8 cellular contexts compared by ENCODE assay signal in genomic region chr12:122421815-122422737, GRCh38. TPM values are rescaled to one million over a fixed set of nuclear protein-coding genes. Genes with fewer than 3 reads are reported as not detected.
A peak's percentile ranks its signal among the peaks of the same experiment; 100 is the strongest.
DNase-seq lines count a peak whose midpoint lies in the region; ATAC-seq, FAIRE-seq and TF ChIP-seq lines count a peak whose summit lies in the region.

Gene CLIP1 (minus strand): TSS chr12:122422669. CDS start chr12:122380452, 42,217 bp downstream.

- TF ChIP-seq CTCF in 22Rv1 (IDR thresholded peaks at IDR 0.05), result peak; percentile 80

- no peak within 1 kb of the TSS for H2AK5ac ChIP-seq in mesenchymal stem cell (ENCODE audit: low read length, severe bottlenecking)

- H2BK120ac ChIP-seq in mesenchymal stem cell (ENCODE audit: low read depth, low read length), result peak within 1 kb of the TSS; percentile 97

- peaks cover 7% of the 10 kb centered on the region for H3K79me1 ChIP-seq in mesenchymal stem cell (replicated peaks; ENCODE audit: low read length, poor library complexity, severe bottlenecking)

- peak within 1 kb of the TSS; percentile 83 for H4K91ac ChIP-seq in mesenchymal stem cell (ENCODE audit: low read length)

- H3K18ac ChIP-seq in mesenchymal stem cell (ENCODE audit: low read depth in 1 of 2, low read length in 2 of 2), result peak within 1 kb of the TSS; percentile 89 to 90

- no peaks in the 10 kb centered on the region for H3K27me3 ChIP-seq in mesenchymal stem cell (ENCODE audit: control insufficient read depth in 1 of 2, insufficient read depth in 1 of 2, low read length in 2 of 2)

- peak within 1 kb of the TSS in 1 of 2 experiments; percentile 82 for H2BK12ac ChIP-seq in mesenchymal stem cell (ENCODE audit: low read length in 2 of 2)

- H3K14ac ChIP-seq in mesenchymal stem cell (ENCODE audit: low read length in 2 of 2), result peak within 1 kb of the TSS in 1 of 2 experiments; percentile 70

- peak within 1 kb of the TSS; percentile 87 for H2BK5ac ChIP-seq in mesenchymal stem cell (ENCODE audit: low read depth, low read length, poor library complexity, severe bottlenecking)

- H3K4me1 ChIP-seq in mesenchymal stem cell (ENCODE audit: control insufficient read depth, insufficient read depth, low read depth, low read length), result peaks cover 15% of the 10 kb centered on the region

- H2AFZ ChIP-seq in mesenchymal stem cell (ENCODE audit: low read depth, low read length), result peak within 1 kb of the TSS; percentile 54

- H3K4me3 Mint-ChIP-seq in effector memory CD8-positive, alpha-beta T cell, result peak within 1 kb of the TSS; percentile 89 to 93

- DNase-seq in GM12892 (ENCODE audit: insufficient read length) (peak; percentile 46), NCI-H345 treated with DMSO at 0.1 percent for 48 hours (lab: John Stamatoyannopoulos, UW; ENCODE audit: unreplicated experiment) (peak; percentile 12), mesenchymal stem cell (peak; percentile 77)
- DNase-seq in activated CD8-positive, alpha-beta memory T cell treated with anti-CD3 and anti-CD28 coated beads for 24 hours, result peak; percentile 84
- DNase-seq in effector memory CD8-positive, alpha-beta T cell, result peak; percentile 47 to 55 (median 47)
- DNase-seq in stimulated activated CD8-positive, alpha-beta memory T cell treated with anti-CD3 and anti-CD28 coated beads, Interleukin-2, amount 100 ng/mL, for 48 hours (ENCODE audit: low read depth in 2 of 2), result peak; percentile 33 to 47

- peak within 1 kb of the TSS; percentile 90 for H3K4me2 ChIP-seq in mesenchymal stem cell (ENCODE audit: low read length, poor library complexity, severe bottlenecking)

- peak within 1 kb of the TSS; percentile 77 to 96 for H3K4me3 ChIP-seq in mesenchymal stem cell (ENCODE audit: insufficient read depth in 1 of 2, low read depth in 1 of 2, low read length in 2 of 2)

- H3K36me3 Mint-ChIP-seq in effector memory CD8-positive, alpha-beta T cell (ENCODE audit: insufficient read depth), result no peaks in the 10 kb centered on the region

- peak within 1 kb of the TSS in 1 of 2 experiments; percentile 59 for H3K23ac ChIP-seq in mesenchymal stem cell (ENCODE audit: low read length in 2 of 2)

- no peaks in the 10 kb centered on the region for H3K9me3 Mint-ChIP-seq in effector memory CD8-positive, alpha-beta T cell

- peak within 1 kb of the TSS; percentile 62 for H4K8ac ChIP-seq in mesenchymal stem cell (ENCODE audit: low read length)

- TF ChIP-seq POLR2A in GM12892 (IDR thresholded peaks at IDR 0.05; ENCODE audit: low read depth, low read length), result peak; percentile 33; the same call in 1 of the 2 replicates

- H2BK15ac ChIP-seq in mesenchymal stem cell (ENCODE audit: low read depth, poor library complexity, severe bottlenecking), result peak within 1 kb of the TSS; percentile 100

- H3K27ac ChIP-seq in 22Rv1, result peak within 1 kb of the TSS; percentile 97
- peak within 1 kb of the TSS; percentile 92 for H3K27ac ChIP-seq in mesenchymal stem cell (ENCODE audit: low read length, poor library complexity, severe bottlenecking)

- FAIRE-seq in GM12892 (lab: Jason Lieb, UNC), result no peak

- H3K4me1 Mint-ChIP-seq in effector memory CD8-positive, alpha-beta T cell (ENCODE audit: low read depth in 2 of 2), result peaks cover 21 to 28% of the 10 kb centered on the region in 2 donors

- H3K4ac ChIP-seq in mesenchymal stem cell (ENCODE audit: low read depth in 1 of 2, low read length in 2 of 2), result peak within 1 kb of the TSS; percentile 63

- peak within 1 kb of the TSS; percentile 99 for H3K9ac ChIP-seq in mesenchymal stem cell (ENCODE audit: low read length)

- peaks cover 0 to 2% of the 10 kb centered on the region in 2 experiments for H3K36me3 ChIP-seq in mesenchymal stem cell (ENCODE audit: control insufficient read depth in 1 of 2, insufficient read depth in 2 of 2, low read depth in 1 of 2, low read length in 2 of 2)

- peak within 1 kb of the TSS; percentile 88 to 91 for H3K27ac Mint-ChIP-seq in effector memory CD8-positive, alpha-beta T cell

- H3K27me3 Mint-ChIP-seq in effector memory CD8-positive, alpha-beta T cell, result no peaks in the 10 kb centered on the region

- H3K9me3 ChIP-seq in mesenchymal stem cell (ENCODE audit: control insufficient read depth, low read length), result no peaks in the 10 kb centered on the region

- under 1% methylated on average over 59 of the region's 120 CpGs for WGBS in mesenchymal stem cell

- peak; percentile 36 for ATAC-seq in HG02938 (IDR thresholded peaks at IDR 0.05; ENCODE audit: unreplicated experiment)
- ATAC-seq in effector memory CD8-positive, alpha-beta T cell (replicated peaks), result peak; percentile 78

RNA-seq across cellular contexts. Expression of gene CLIP1, which starts in this region (rescaled TPM):
- polyA plus RNA-seq in GM12892 (2012; ENCODE audit: missing spikeins), result 19.6 TPM
- polyA plus RNA-seq in mesenchymal stem cell (2013, experiment 1 of 2), result 49.0 TPM
- polyA plus RNA-seq in mesenchymal stem cell (2013, experiment 2 of 2), result 49.6 TPM

Comparison
In these comparisons a context has a peak if more than half of its experiments do, and no peak if none do; other contexts are left out.
1. Peak in every context shown above with its lines: DNase-seq, ATAC-seq, H3K4me3 ChIP-seq and H3K27ac ChIP-seq.
2. DNase-seq: peak in every context shown above with its lines; median percentile 84 in activated CD8-positive, alpha-beta memory T cell treated with anti-CD3 and anti-CD28 coated beads for 24 hours; 77 in mesenchymal stem cell; 47 in effector memory CD8-positive, alpha-beta T cell; 46 in GM12892; 40 in stimulated activated CD8-positive, alpha-beta memory T cell treated with anti-CD3 and anti-CD28 coated beads, Interleukin-2, amount 100 ng/mL, for 48 hours; 12 in NCI-H345 treated with DMSO at 0.1 percent for 48 hours.